2 cellular contexts compared by ENCODE assay signal in the genomic region with DNA sequence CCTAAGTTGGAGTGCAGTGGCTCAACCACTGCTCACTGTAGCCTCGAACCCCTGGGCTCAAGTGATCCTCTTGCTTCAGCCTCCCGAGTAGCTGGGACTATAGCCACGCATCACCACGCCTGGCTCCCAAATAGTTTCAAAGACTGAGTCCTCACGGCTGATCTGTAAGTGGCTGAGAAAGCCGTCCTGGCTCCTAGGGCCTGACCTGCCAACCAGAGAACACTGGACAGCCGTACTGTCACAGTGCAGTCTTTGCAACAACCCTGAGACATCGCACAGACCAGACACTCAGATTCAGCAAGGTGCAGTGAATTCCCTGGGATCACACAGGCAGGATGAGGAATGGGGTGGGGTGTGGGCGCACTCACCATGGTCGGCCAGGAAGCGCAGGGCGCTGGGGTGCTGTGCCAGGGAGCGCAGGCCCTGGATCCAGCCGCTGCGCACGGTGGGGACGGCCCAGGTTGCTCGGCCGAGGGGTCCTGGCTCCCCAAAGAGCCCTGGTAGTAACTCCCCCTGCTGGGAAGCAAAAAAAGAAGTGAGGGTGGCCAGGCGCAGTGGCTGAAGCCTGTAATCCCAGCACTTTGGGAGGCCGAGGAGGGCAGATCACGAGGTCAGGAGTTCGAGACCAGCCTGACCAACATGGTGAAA.
TF ChIP-seq lines count a peak whose summit lies in the region.

No MANE protein-coding gene starts in this region.

TF ChIP-seq in SK-N-SH, 30 proteins besides CTCF, POLR2A, EP300 and RAD21 (continued from another document):
- TF ChIP-seq, protein P1, sequence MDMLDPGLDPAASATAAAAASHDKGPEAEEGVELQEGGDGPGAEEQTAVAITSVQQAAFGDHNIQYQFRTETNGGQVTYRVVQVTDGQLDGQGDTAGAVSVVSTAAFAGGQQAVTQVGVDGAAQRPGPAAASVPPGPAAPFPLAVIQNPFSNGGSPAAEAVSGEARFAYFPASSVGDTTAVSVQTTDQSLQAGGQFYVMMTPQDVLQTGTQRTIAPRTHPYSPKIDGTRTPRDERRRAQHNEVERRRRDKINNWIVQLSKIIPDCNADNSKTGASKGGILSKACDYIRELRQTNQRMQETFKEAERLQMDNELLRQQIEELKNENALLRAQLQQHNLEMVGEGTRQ (IDR thresholded peaks at IDR 0.05; ENCODE audit: borderline replicate concordance, low read depth, low read length), result no peak

TF ChIP-seq in SK-N-SH treated with all-trans-retinoic acid at 6 μM for 48 hours, 23 proteins besides CTCF, POLR2A, EP300 and RAD21 (continued from another document):
- TF ChIP-seq, protein P2, sequence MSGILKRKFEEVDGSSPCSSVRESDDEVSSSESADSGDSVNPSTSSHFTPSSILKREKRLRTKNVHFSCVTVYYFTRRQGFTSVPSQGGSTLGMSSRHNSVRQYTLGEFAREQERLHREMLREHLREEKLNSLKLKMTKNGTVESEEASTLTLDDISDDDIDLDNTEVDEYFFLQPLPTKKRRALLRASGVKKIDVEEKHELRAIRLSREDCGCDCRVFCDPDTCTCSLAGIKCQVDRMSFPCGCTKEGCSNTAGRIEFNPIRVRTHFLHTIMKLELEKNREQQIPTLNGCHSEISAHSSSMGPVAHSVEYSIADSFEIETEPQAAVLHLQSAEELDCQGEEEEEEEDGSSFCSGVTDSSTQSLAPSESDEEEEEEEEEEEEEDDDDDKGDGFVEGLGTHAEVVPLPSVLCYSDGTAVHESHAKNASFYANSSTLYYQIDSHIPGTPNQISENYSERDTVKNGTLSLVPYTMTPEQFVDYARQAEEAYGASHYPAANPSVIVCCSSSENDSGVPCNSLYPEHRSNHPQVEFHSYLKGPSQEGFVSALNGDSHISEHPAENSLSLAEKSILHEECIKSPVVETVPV (CRISPR knock-in tag; IDR thresholded peaks at IDR 0.05), result no peak
- no peak for TF ChIP-seq ISL1 (CRISPR knock-in tag; IDR thresholded peaks at IDR 0.05)
- TF ChIP-seq BACH2 (CRISPR knock-in tag; IDR thresholded peaks at IDR 0.05; ENCODE audit: borderline replicate concordance), result no peak
- no peak for TF ChIP-seq ZFP3 (CRISPR knock-in tag; IDR thresholded peaks at IDR 0.05)
- no peak for TF ChIP-seq TOX (CRISPR knock-in tag; IDR thresholded peaks at IDR 0.05; ENCODE audit: borderline replicate concordance)
- TF ChIP-seq, protein P3, sequence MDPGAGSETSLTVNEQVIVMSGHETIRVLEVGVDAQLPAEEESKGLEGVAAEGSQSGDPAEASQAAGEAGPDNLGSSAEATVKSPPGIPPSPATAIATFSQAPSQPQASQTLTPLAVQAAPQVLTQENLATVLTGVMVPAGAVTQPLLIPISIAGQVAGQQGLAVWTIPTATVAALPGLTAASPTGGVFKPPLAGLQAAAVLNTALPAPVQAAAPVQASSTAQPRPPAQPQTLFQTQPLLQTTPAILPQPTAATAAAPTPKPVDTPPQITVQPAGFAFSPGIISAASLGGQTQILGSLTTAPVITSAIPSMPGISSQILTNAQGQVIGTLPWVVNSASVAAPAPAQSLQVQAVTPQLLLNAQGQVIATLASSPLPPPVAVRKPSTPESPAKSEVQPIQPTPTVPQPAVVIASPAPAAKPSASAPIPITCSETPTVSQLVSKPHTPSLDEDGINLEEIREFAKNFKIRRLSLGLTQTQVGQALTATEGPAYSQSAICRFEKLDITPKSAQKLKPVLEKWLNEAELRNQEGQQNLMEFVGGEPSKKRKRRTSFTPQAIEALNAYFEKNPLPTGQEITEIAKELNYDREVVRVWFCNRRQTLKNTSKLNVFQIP (CRISPR knock-in tag; IDR thresholded peaks at IDR 0.05; ENCODE audit: borderline replicate concordance, low read depth), result no peak
- no peak for TF ChIP-seq ZFP30 (CRISPR knock-in tag; IDR thresholded peaks at IDR 0.05)
- no peak for TF ChIP-seq ZNF565 (CRISPR knock-in tag; conservative IDR thresholded peaks at IDR 0.05; ENCODE audit: low read depth)
TF ChIP-seq in SK-N-SH treated with all-trans-retinoic acid at 6 μM for 48 hours: peak in this region for 0.
